1 cellular context compared by ENCODE assay signal in the genomic region with DNA sequence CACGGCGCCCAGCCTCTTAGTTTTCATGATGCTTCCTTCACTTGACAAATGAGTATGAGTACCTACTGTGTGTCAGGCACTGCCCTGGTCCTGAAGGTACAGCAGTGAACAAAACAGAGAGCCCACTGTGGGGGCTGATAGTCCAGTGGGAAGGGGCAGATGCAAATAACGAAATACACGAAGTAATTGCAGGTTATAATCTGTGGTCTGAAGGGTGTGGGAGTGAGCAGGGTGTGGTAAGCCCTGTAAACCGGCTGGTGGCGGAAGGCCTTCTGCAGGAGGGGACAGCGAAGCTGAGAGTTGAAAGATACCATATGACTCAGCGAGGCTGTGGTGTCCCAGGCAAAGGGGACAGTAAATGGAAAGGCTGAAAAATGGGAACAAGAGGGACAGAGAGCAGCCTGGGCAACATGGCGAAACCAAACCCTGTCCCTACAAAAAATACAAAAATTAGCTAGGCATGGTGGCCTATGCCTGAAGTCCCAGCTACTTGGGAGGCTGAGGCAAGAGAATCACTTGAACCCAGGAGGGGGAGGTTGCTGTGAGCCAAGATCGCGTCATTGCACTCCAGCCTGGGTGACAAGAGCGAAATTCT.
TF ChIP-seq lines count a peak whose summit lies in the region.

No MANE protein-coding gene starts in this region.

TF ChIP-seq in GM23338, 12 proteins besides CTCF, POLR2A, EP300 and RAD21 (continued from another document):
- TF ChIP-seq, protein P1, sequence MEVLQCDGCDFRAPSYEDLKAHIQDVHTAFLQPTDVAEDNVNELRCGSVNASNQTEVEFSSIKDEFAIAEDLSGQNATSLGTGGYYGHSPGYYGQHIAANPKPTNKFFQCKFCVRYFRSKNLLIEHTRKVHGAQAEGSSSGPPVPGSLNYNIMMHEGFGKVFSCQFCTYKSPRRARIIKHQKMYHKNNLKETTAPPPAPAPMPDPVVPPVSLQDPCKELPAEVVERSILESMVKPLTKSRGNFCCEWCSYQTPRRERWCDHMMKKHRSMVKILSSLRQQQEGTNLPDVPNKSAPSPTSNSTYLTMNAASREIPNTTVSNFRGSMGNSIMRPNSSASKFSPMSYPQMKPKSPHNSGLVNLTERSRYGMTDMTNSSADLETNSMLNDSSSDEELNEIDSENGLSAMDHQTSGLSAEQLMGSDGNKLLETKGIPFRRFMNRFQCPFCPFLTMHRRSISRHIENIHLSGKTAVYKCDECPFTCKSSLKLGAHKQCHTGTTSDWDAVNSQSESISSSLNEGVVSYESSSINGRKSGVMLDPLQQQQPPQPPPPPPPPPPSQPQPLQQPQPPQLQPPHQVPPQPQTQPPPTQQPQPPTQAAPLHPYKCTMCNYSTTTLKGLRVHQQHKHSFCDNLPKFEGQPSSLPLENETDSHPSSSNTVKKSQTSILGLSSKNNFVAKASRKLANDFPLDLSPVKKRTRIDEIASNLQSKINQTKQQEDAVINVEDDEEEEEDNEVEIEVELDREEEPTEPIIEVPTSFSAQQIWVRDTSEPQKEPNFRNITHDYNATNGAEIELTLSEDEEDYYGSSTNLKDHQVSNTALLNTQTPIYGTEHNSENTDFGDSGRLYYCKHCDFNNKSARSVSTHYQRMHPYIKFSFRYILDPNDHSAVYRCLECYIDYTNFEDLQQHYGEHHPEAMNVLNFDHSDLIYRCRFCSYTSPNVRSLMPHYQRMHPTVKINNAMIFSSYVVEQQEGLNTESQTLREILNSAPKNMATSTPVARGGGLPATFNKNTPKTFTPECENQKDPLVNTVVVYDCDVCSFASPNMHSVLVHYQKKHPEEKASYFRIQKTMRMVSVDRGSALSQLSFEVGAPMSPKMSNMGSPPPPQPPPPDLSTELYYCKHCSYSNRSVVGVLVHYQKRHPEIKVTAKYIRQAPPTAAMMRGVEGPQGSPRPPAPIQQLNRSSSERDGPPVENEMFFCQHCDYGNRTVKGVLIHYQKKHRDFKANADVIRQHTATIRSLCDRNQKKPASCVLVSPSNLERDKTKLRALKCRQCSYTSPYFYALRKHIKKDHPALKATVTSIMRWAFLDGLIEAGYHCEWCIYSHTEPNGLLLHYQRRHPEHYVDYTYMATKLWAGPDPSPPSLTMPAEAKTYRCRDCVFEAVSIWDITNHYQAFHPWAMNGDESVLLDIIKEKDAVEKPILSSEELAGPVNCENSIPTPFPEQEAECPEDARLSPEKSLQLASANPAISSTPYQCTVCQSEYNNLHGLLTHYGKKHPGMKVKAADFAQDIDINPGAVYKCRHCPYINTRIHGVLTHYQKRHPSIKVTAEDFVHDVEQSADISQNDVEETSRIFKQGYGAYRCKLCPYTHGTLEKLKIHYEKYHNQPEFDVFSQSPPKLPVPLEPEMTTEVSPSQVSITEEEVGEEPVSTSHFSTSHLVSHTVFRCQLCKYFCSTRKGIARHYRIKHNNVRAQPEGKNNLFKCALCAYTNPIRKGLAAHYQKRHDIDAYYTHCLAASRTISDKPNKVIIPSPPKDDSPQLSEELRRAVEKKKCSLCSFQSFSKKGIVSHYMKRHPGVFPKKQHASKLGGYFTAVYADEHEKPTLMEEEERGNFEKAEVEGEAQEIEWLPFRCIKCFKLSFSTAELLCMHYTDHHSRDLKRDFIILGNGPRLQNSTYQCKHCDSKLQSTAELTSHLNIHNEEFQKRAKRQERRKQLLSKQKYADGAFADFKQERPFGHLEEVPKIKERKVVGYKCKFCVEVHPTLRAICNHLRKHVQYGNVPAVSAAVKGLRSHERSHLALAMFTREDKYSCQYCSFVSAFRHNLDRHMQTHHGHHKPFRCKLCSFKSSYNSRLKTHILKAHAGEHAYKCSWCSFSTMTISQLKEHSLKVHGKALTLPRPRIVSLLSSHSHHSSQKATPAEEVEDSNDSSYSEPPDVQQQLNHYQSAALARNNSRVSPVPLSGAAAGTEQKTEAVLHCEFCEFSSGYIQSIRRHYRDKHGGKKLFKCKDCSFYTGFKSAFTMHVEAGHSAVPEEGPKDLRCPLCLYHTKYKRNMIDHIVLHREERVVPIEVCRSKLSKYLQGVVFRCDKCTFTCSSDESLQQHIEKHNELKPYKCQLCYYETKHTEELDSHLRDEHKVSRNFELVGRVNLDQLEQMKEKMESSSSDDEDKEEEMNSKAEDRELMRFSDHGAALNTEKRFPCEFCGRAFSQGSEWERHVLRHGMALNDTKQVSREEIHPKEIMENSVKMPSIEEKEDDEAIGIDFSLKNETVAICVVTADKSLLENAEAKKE (CRISPR knock-in tag; IDR thresholded peaks at IDR 0.05), result no peak
- no peak for TF ChIP-seq JUNB (IDR thresholded peaks at IDR 0.05; ENCODE audit: unreplicated experiment)
